1 cellular context compared by ENCODE assay signal in genomic region chr2:231928901-231929725, GRCh38.
TF ChIP-seq lines count a peak whose summit lies in the region.

No MANE protein-coding gene starts in this region.

TF ChIP-seq in H1, 55 proteins besides CTCF, POLR2A, EP300 and RAD21:
- no peak for TF ChIP-seq TCF12 (IDR thresholded peaks at IDR 0.05; ENCODE audit: low read depth, low read length)
- TF ChIP-seq SUZ12 (IDR thresholded peaks at IDR 0.05; ENCODE audit: low read length), result 0 out of 2 replicates have a peak, but pooled peaks have one; percentile 1
- TF ChIP-seq BACH1 (IDR thresholded peaks at IDR 0.05; ENCODE audit: low read length), result no peak
- TF ChIP-seq KDM5A (IDR thresholded peaks at IDR 0.05; ENCODE audit: low read length), result no peak
